8 cellular contexts compared by ENCODE assay signal in genomic region chr5:115840825-115841224, GRCh38. TPM values are rescaled to one million over a fixed set of nuclear protein-coding genes. Genes with fewer than 3 reads are reported as not detected.
DNase-seq lines count a peak whose midpoint lies in the region; ATAC-seq and TF ChIP-seq lines count a peak whose summit lies in the region.

No MANE protein-coding gene starts in this region.

- H3K4me1 ChIP-seq in RWPE2 (ENCODE audit: insufficient read depth, poor library complexity, severe bottlenecking) (peaks cover 20% of the 10 kb centered on the region), esophagus muscularis mucosa (peaks cover 41 to 70% (median 64%) of the 10 kb centered on the region in 4 donors), prostate gland (replicated peaks) (no peaks in the 10 kb centered on the region)

- no peak for TF ChIP-seq CTCF in RWPE2 (IDR thresholded peaks at IDR 0.05; ENCODE audit: poor library complexity, severe bottlenecking)
- no peak for TF ChIP-seq CTCF in esophagus muscularis mucosa (IDR thresholded peaks at IDR 0.05)
- no peak for TF ChIP-seq CTCF in prostate gland (IDR thresholded peaks at IDR 0.05)

- H3K27ac ChIP-seq in RWPE2 (ENCODE audit: poor library complexity, severe bottlenecking) (peak overlapping the region; percentile 76), esophagus muscularis mucosa (replicated peaks in 1 of 4) (peak overlapping the region; percentile 94 to 99 (median 96)), prostate gland (peak overlapping the region; percentile 96)

- 4% methylated on average over 5 of the region's 5 CpGs for WGBS in esophagus muscularis mucosa
- 2% methylated on average over 5 of the region's 5 CpGs for WGBS in prostate gland

- H3K27me3 ChIP-seq in RWPE2 (ENCODE audit: insufficient read depth, poor library complexity, severe bottlenecking) (no peaks in the 10 kb centered on the region), esophagus muscularis mucosa (no peaks in the 10 kb centered on the region), prostate gland (replicated peaks; ENCODE audit: insufficient read depth) (no peaks in the 10 kb centered on the region)

- H3K36me3 ChIP-seq in RWPE2 (ENCODE audit: low read depth) (peaks cover 34% of the 10 kb centered on the region), esophagus muscularis mucosa (peaks cover 13 to 18% (median 16%) of the 10 kb centered on the region in 4 donors), prostate gland (no peaks in the 10 kb centered on the region)

- no peak for ATAC-seq in RWPE2 (ENCODE audit: low read depth)
- ATAC-seq in HG02970 (IDR thresholded peaks at IDR 0.05; ENCODE audit: low FRiP score, unreplicated experiment): no peak
- no peak for ATAC-seq in GM21717 (IDR thresholded peaks at IDR 0.05; ENCODE audit: unreplicated experiment)

- intact Hi-C loops in esophagus muscularis mucosa (cut with DNase I): loop anchor here (10.0 kb wide), 1 partner anchor 224 kb away; no protein-coding TSS in a partner anchor
- intact Hi-C loops in prostate gland (cut with DNase I): loop anchor here (2.0 to 10.0 kb wide), 3 partner anchors 24 to 296 kb away; partner anchors contain the start of genes CDO1, FEM1C and TMED7

- no peak for TF ChIP-seq POLR2A in esophagus muscularis mucosa (IDR thresholded peaks at IDR 0.05; ENCODE audit: low read depth)
- TF ChIP-seq POLR2A in prostate gland (IDR thresholded peaks at IDR 0.05): no peak

- no peak for TF ChIP-seq EP300 in esophagus muscularis mucosa (IDR thresholded peaks at IDR 0.05)

- no peaks in the 10 kb centered on the region for H3K9me3 ChIP-seq in RWPE2 (ENCODE audit: severe bottlenecking)
- H3K9me3 ChIP-seq in esophagus muscularis mucosa: no peaks in the 10 kb centered on the region
- no peaks in the 10 kb centered on the region for H3K9me3 ChIP-seq in prostate gland

- H3K4me3 ChIP-seq in GM08714 (ENCODE audit: low read length): peak overlapping the region; percentile 93
- peak overlapping the region; percentile 89 for H3K4me3 ChIP-seq in RWPE2 (ENCODE audit: severe bottlenecking)
- peak overlapping the region; percentile 78 to 95 (median 90) for H3K4me3 ChIP-seq in esophagus muscularis mucosa
- H3K4me3 ChIP-seq in prostate gland: peak overlapping the region; percentile 86 to 91

- DNase-seq in RWPE2 (ENCODE audit: low spot score) (no peak), esophagus muscularis mucosa (ENCODE audit: extremely low spot score) (no peak), prostate gland (ENCODE audit: low spot score) (no peak), putamen (ENCODE audit: low spot score) (no peak), kidney glomerular epithelial cell (lab: John Stamatoyannopoulos, UW) (no peak)

RNA-seq across cellular contexts. Expression of gene ATG12, which starts 0.5 kb away (rescaled TPM):
- total RNA-seq in esophagus muscularis mucosa: 10 to 100 TPM; 26.7 to 45.1 (median 37.8) TPM
- total RNA-seq in prostate gland: 10 to 100 TPM; 29.6 to 67.6 TPM

RNA-seq across cellular contexts. Expression of gene AP3S1, which starts 0.9 kb away (rescaled TPM):
- total RNA-seq in esophagus muscularis mucosa (10 to 100 TPM; 44.2 to 74.2 (median 58.9) TPM), prostate gland (100 to 1,000 TPM in 1 of 2 donors, 10 to 100 TPM in 1; 32.0 to 163 TPM)

RNA-seq across cellular contexts. Expression of gene CDO1, which starts 24.4 kb away (rescaled TPM):
- total RNA-seq in esophagus muscularis mucosa (10 to 100 TPM in 3 of 4 donors, 1 to 10 TPM in 1; 2.5 to 26.0 (median 16.8) TPM), prostate gland (10 to 100 TPM; 20.0 to 29.8 TPM)
